Comparison of ENCODE assay signal across 1 cellular context in genomic region chr15:66566963-66567531, GRCh38.
TF ChIP-seq lines count a peak whose summit lies in the region.

No MANE protein-coding gene starts in this region.

TF ChIP-seq in HepG2, 621 proteins besides CTCF, POLR2A, EP300 and RAD21 (continued from another document and continues in another):
- TF ChIP-seq ZNF253 (CRISPR knock-in tag; IDR thresholded peaks at IDR 0.05; ENCODE audit: borderline replicate concordance) (no peak), TEAD3 (CRISPR knock-in tag; optimal IDR thresholded peaks at IDR 0.05; ENCODE audit: borderline replicate concordance) (peak; percentile 47), MAZ (IDR thresholded peaks at IDR 0.05; ENCODE audit: borderline replicate concordance, low read depth, low read length) (no peak), MAZ (CRISPR knock-in tag; IDR thresholded peaks at IDR 0.05; ENCODE audit: low read depth) (no peak), ZNF557 (CRISPR knock-in tag; IDR thresholded peaks at IDR 0.05) (no peak), EHMT2 (IDR thresholded peaks at IDR 0.05; ENCODE audit: borderline replicate concordance, low read depth, low read length) (no peak), ZNF777 (CRISPR knock-in tag; IDR thresholded peaks at IDR 0.05) (peak; percentile 56), RXRB (CRISPR knock-in tag; IDR thresholded peaks at IDR 0.05; ENCODE audit: borderline replicate concordance) (peak; percentile 8; the same call in 1 of the 2 replicates), HNF4A (CRISPR knock-in tag; IDR thresholded peaks at IDR 0.05) (no peak), DR1 (CRISPR knock-in tag; IDR thresholded peaks at IDR 0.05) (no peak), ZMYM3 (CRISPR knock-in tag; IDR thresholded peaks at IDR 0.05) (0 out of 2 replicates have a peak, but pooled peaks have one; percentile 29), CCAR2 (optimal IDR thresholded peaks at IDR 0.05; ENCODE audit: low read depth, low read length) (no peak), ZNF121 (CRISPR knock-in tag; IDR thresholded peaks at IDR 0.05) (no peak), FOXC1 (CRISPR knock-in tag; IDR thresholded peaks at IDR 0.05; ENCODE audit: borderline replicate concordance) (0 out of 2 replicates have a peak, but pooled peaks have one; percentile 44), MTA1 (CRISPR knock-in tag; IDR thresholded peaks at IDR 0.05; ENCODE audit: borderline replicate concordance) (no peak), ZNF564 (CRISPR knock-in tag; IDR thresholded peaks at IDR 0.05) (no peak), ARID4A (CRISPR knock-in tag; IDR thresholded peaks at IDR 0.05; ENCODE audit: borderline replicate concordance) (peak; percentile 26; the same call in 1 of the 2 replicates), STAT5B (CRISPR knock-in tag; IDR thresholded peaks at IDR 0.05) (no peak), ARHGAP35 (CRISPR knock-in tag; IDR thresholded peaks at IDR 0.05; ENCODE audit: borderline replicate concordance) (no peak), SKIL (CRISPR knock-in tag; IDR thresholded peaks at IDR 0.05; ENCODE audit: borderline replicate concordance) (no peak), ZNF781 (CRISPR knock-in tag; IDR thresholded peaks at IDR 0.05; ENCODE audit: borderline replicate concordance, not compliant biosample characterization) (no peak), U2AF1 (optimal IDR thresholded peaks at IDR 0.05; ENCODE audit: low read depth, low read length) (no peak), PHF8 (CRISPR knock-in tag; IDR thresholded peaks at IDR 0.05) (peak; percentile 39; the same call in 1 of the 2 replicates), CREBL2 (CRISPR knock-in tag; IDR thresholded peaks at IDR 0.05; ENCODE audit: borderline replicate concordance) (no peak), ZSCAN31 (CRISPR knock-in tag; IDR thresholded peaks at IDR 0.05; ENCODE audit: low read depth) (no peak), HMG20A (CRISPR knock-in tag; IDR thresholded peaks at IDR 0.05; ENCODE audit: borderline replicate concordance) (no peak), ZFX (CRISPR knock-in tag; IDR thresholded peaks at IDR 0.05; ENCODE audit: low read depth) (no peak), YEATS2 (CRISPR knock-in tag; IDR thresholded peaks at IDR 0.05; ENCODE audit: borderline replicate concordance) (no peak), ZNF577 (CRISPR knock-in tag; IDR thresholded peaks at IDR 0.05; ENCODE audit: borderline replicate concordance, low read depth) (no peak), ZNF652 (CRISPR knock-in tag; IDR thresholded peaks at IDR 0.05; ENCODE audit: borderline replicate concordance, low read depth) (no peak), XRCC5 (optimal IDR thresholded peaks at IDR 0.05; ENCODE audit: low read length) (peak; percentile 48), CSRNP1 (CRISPR knock-in tag; IDR thresholded peaks at IDR 0.05) (no peak), BCLAF1 (IDR thresholded peaks at IDR 0.05) (no peak), STAG1 (CRISPR knock-in tag; IDR thresholded peaks at IDR 0.05) (peak; percentile 52), ZNF567 (CRISPR knock-in tag; IDR thresholded peaks at IDR 0.05; ENCODE audit: borderline replicate concordance) (no peak), ZNF580 (CRISPR knock-in tag; IDR thresholded peaks at IDR 0.05; ENCODE audit: borderline replicate concordance, low read depth) (0 out of 2 replicates have a peak, but pooled peaks have one; percentile 26), ZNF331 (CRISPR knock-in tag; IDR thresholded peaks at IDR 0.05) (peak; percentile 46; the same call in 1 of the 2 replicates), DMAP1 (CRISPR knock-in tag; IDR thresholded peaks at IDR 0.05) (no peak; the same call in 1 of the 2 replicates), AHR (CRISPR knock-in tag; IDR thresholded peaks at IDR 0.05) (0 out of 2 replicates have a peak, but pooled peaks have one; percentile 28), ZNF747 (CRISPR knock-in tag; IDR thresholded peaks at IDR 0.05; ENCODE audit: borderline replicate concordance) (no peak), SMC3 (IDR thresholded peaks at IDR 0.05; ENCODE audit: low read length) (peak; percentile 36; the same call in 1 of the 2 replicates)
- TF ChIP-seq, protein P1, sequence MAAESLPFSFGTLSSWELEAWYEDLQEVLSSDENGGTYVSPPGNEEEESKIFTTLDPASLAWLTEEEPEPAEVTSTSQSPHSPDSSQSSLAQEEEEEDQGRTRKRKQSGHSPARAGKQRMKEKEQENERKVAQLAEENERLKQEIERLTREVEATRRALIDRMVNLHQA (CRISPR knock-in tag; IDR thresholded peaks at IDR 0.05), result no peak
- TF ChIP-seq, protein P2, sequence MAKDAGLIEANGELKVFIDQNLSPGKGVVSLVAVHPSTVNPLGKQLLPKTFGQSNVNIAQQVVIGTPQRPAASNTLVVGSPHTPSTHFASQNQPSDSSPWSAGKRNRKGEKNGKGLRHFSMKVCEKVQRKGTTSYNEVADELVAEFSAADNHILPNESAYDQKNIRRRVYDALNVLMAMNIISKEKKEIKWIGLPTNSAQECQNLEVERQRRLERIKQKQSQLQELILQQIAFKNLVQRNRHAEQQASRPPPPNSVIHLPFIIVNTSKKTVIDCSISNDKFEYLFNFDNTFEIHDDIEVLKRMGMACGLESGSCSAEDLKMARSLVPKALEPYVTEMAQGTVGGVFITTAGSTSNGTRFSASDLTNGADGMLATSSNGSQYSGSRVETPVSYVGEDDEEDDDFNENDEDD (CRISPR knock-in tag; IDR thresholded peaks at IDR 0.05; ENCODE audit: borderline replicate concordance), result peak; percentile 33; the same call in 1 of the 2 replicates
- TF ChIP-seq, protein P3, sequence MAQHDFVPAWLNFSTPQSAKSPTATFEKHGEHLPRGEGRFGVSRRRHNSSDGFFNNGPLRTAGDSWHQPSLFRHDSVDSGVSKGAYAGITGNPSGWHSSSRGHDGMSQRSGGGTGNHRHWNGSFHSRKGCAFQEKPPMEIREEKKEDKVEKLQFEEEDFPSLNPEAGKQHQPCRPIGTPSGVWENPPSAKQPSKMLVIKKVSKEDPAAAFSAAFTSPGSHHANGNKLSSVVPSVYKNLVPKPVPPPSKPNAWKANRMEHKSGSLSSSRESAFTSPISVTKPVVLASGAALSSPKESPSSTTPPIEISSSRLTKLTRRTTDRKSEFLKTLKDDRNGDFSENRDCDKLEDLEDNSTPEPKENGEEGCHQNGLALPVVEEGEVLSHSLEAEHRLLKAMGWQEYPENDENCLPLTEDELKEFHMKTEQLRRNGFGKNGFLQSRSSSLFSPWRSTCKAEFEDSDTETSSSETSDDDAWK (CRISPR knock-in tag; IDR thresholded peaks at IDR 0.05), result no peak
- TF ChIP-seq, protein P4, sequence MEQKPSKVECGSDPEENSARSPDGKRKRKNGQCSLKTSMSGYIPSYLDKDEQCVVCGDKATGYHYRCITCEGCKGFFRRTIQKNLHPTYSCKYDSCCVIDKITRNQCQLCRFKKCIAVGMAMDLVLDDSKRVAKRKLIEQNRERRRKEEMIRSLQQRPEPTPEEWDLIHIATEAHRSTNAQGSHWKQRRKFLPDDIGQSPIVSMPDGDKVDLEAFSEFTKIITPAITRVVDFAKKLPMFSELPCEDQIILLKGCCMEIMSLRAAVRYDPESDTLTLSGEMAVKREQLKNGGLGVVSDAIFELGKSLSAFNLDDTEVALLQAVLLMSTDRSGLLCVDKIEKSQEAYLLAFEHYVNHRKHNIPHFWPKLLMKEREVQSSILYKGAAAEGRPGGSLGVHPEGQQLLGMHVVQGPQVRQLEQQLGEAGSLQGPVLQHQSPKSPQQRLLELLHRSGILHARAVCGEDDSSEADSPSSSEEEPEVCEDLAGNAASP (CRISPR knock-in tag; IDR thresholded peaks at IDR 0.05; ENCODE audit: borderline replicate concordance), result no peak
- TF ChIP-seq, protein P5, sequence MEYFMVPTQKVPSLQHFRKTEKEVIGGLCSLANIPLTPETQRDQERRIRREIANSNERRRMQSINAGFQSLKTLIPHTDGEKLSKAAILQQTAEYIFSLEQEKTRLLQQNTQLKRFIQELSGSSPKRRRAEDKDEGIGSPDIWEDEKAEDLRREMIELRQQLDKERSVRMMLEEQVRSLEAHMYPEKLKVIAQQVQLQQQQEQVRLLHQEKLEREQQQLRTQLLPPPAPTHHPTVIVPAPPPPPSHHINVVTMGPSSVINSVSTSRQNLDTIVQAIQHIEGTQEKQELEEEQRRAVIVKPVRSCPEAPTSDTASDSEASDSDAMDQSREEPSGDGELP (IDR thresholded peaks at IDR 0.05; ENCODE audit: borderline replicate concordance, low read depth), result peak; percentile 78; the same call in 1 of the 2 replicates
- TF ChIP-seq, protein P6, sequence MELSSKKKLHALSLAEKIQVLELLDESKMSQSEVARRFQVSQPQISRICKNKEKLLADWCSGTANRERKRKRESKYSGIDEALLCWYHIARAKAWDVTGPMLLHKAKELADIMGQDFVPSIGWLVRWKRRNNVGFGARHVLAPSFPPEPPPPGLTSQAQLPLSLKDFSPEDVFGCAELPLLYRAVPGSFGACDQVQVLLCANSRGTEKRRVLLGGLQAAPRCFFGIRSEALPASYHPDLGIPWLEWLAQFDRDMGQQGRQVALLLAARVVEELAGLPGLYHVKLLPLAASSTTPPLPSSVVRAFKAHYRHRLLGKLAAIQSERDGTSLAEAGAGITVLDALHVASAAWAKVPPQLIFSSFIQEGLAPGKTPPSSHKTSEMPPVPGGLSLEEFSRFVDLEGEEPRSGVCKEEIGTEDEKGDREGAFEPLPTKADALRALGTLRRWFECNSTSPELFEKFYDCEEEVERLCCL (CRISPR knock-in tag; IDR thresholded peaks at IDR 0.05; ENCODE audit: borderline replicate concordance), result no peak
